ENCODE assay signal across 8 cellular contexts in the genomic region with DNA sequence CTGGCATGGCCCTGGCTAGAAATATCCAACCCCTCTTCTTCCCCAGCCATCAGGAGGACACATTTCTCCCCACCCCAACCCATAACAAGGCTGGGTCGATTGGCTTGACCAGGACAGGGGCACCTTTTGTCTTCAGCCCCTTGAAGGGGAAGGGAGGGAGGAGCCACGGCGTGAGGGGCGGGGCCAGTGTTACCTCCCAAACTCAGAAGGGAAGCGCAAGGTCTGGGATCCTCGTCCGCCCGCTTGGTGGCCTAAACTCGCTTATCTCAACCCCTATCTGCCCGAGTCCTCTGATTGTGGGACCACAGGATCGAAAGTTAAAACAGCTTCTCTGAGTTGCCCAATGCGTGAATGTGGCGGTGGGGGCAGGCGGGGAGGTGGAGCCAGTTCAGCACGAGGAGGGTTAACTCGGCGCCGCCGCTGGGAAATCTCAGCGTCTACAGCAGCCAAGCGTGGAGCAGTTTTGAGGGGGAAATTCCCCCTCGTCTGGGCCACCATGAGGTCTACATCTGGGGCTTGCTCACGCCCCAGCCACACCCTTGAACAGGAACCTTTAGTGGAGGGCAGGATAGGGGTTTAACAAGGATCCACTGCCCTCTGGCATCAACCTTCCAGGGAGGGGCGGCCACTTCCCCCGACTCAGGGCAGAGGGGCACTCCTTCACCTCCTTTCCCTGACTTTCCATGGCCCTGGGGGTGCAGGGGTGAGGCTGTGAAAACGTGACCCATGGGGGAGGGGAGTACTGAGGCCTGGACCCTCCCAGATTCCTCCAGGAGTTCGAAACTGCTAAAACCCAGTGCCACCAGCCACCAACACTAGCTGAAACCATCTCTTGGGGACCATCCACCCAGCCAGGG.
A peak's percentile ranks its signal among the peaks of the same experiment; 100 is the strongest.
DNase-seq lines count a peak whose midpoint lies in the region; ATAC-seq and TF ChIP-seq lines count a peak whose summit lies in the region.

No MANE protein-coding gene starts in this region.

- in situ Hi-C loops in astrocyte of the cerebellum (cut with HindIII; ENCODE audit: low sequenced_read_pairs), result no loop called here

- no peaks in the 10 kb centered on the region for H3K27me3 Mint-ChIP-seq in T-helper 1 cell treated with Interleukin-12 subunit alpha and Interleukin-12 subunit beta and Interleukin-4 antibody, amounts not matched to agents 30 μg/mL and 1 μg/mL, for 36 hours (ENCODE audit: low read depth)

- peaks cover 24% of the 10 kb centered on the region; the same call in 1 of the 2 replicates for H3K4me1 ChIP-seq in iPS-20b (ENCODE audit: insufficient read depth, low read length)

- ATAC-seq in HG03432 (IDR thresholded peaks at IDR 0.05; ENCODE audit: unreplicated experiment), result peak; percentile 59

- peaks cover 16% of the 10 kb centered on the region; the same call in 1 of the 2 replicates for H3K36me3 ChIP-seq in iPS-20b (ENCODE audit: insufficient read depth, low read depth, low read length)

- peak overlapping the region; percentile 95 for H3K27ac Mint-ChIP-seq in T-helper 1 cell treated with Interleukin-12 subunit alpha and Interleukin-12 subunit beta and Interleukin-4 antibody, amounts not matched to agents 30 μg/mL and 1 μg/mL, for 36 hours

- no peaks in the 10 kb centered on the region for H3K9me3 Mint-ChIP-seq in T-helper 1 cell treated with Interleukin-12 subunit alpha and Interleukin-12 subunit beta and Interleukin-4 antibody, amounts not matched to agents 30 μg/mL and 1 μg/mL, for 36 hours

- no peaks in the 10 kb centered on the region for H3K27me3 ChIP-seq in iPS-20b (ENCODE audit: insufficient read depth, low read length)

- peak overlapping the region; percentile 41 for H3K27ac ChIP-seq in iPS-20b (ENCODE audit: low read length)

- no peak for TF ChIP-seq CTCF in astrocyte of the cerebellum (IDR thresholded peaks at IDR 0.05; ENCODE audit: low read depth, low read length, missing control alignments)

- peaks cover 35% of the 10 kb centered on the region for H3K4me1 Mint-ChIP-seq in T-helper 1 cell treated with Interleukin-12 subunit alpha and Interleukin-12 subunit beta and Interleukin-4 antibody, amounts not matched to agents 30 μg/mL and 1 μg/mL, for 36 hours (ENCODE audit: low read depth)

- H3K4me3 ChIP-seq in astrocyte of the cerebellum (ENCODE audit: low read depth, low read length) (peak overlapping the region; percentile 31), iPS-20b (ENCODE audit: low read length) (peak overlapping the region; percentile 64)

- H3K36me3 Mint-ChIP-seq in T-helper 1 cell treated with Interleukin-12 subunit alpha and Interleukin-12 subunit beta and Interleukin-4 antibody, amounts not matched to agents 30 μg/mL and 1 μg/mL, for 36 hours (ENCODE audit: low read depth), result peaks cover 14% of the 10 kb centered on the region

- peak overlapping the region; percentile 97 for H3K4me3 Mint-ChIP-seq in T-helper 1 cell treated with Interleukin-12 subunit alpha and Interleukin-12 subunit beta and Interleukin-4 antibody, amounts not matched to agents 30 μg/mL and 1 μg/mL, for 36 hours

- peak; percentile 59 for DNase-seq in NCI-H510A treated with DMSO at 0.1 percent for 48 hours (lab: John Stamatoyannopoulos, UW)
- no peak for DNase-seq in NCI-H510A (lab: John Stamatoyannopoulos, UW)
- DNase-seq in astrocyte of the cerebellum (ENCODE audit: low read depth), result no peak
- DNase-seq in stimulated activated CD4-positive, alpha-beta T cell treated with anti-CD3 and anti-CD28 coated beads, Interleukin-15, amount 100 ng/mL, for 24 hours, result peak; percentile 89
- no peak for DNase-seq in DMS 273 (lab: John Stamatoyannopoulos, UW; ENCODE audit: unreplicated experiment)

- no peaks in the 10 kb centered on the region for H3K9me3 ChIP-seq in iPS-20b (ENCODE audit: insufficient read depth, low read depth, low read length)

- peak overlapping the region; percentile 83; the same call in 1 of the 2 replicates for H3K9ac ChIP-seq in iPS-20b (ENCODE audit: low read depth, low read length)

Comparison
In these comparisons a context has a peak if more than half of its experiments do, and no peak if none do; other contexts are left out.
1. DNase-seq: peak in NCI-H510A treated with DMSO at 0.1 percent for 48 hours (single experiment) and stimulated activated CD4-positive, alpha-beta T cell treated with anti-CD3 and anti-CD28 coated beads, Interleukin-15, amount 100 ng/mL, for 24 hours (single experiment); none in NCI-H510A (single experiment), astrocyte of the cerebellum (single experiment) and DMS 273 (single experiment).